ENCODE assay signal across 10 cellular contexts in the genomic region with DNA sequence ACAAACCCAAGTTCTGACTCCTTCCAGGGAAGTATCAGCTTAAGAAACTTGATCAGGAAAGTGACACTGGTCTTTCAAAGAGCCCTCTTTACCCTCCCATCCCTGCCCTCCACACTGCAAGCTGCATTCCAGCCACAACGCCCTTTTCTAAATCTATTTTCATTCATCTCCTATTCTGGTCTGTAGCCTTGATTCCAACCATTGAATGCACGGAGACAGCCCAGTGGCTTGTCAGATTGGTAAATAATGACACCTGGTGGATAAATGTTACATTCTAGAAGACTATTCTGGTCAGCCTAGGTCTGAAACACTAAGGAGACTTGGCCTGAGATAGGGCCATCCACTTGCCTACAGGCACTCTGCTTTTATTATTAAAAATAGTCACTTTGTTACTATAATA. TPM values are rescaled to one million over a fixed set of nuclear protein-coding genes. Genes with fewer than 3 reads are reported as not detected.
A peak's percentile ranks its signal among the peaks of the same experiment; 100 is the strongest.
DNase-seq lines count a peak whose midpoint lies in the region; ATAC-seq and TF ChIP-seq lines count a peak whose summit lies in the region.
"Had no signal": no experiment of that assay in that cellular context is flagged by ENCODE, and none has a peak within 500 bp of the region (broad histone marks: within the 10 kb centered on the region; RNA-seq: fewer than 3 reads in every experiment).

No MANE protein-coding gene starts in this region.

- no peaks in the 10 kb centered on the region for H3K4me1 ChIP-seq in adrenal gland (replicated peaks in 1 of 2)
- H3K4me1 ChIP-seq in uterus = no peaks in the 10 kb centered on the region

- peak; percentile 11 for TF ChIP-seq CTCF in CD14-positive monocyte (IDR thresholded peaks at IDR 0.05)
- TF ChIP-seq CTCF in adrenal gland (IDR thresholded peaks at IDR 0.05) = peak; percentile 18 to 67 (median 48)
- peak; percentile 52 to 81 (median 62) for TF ChIP-seq CTCF in uterus (IDR thresholded peaks at IDR 0.05)

- H3K9me3 ChIP-seq in adrenal gland (replicated peaks in 1 of 3) (no peaks in the 10 kb centered on the region), uterus (no peaks in the 10 kb centered on the region)

- H3K36me3 Mint-ChIP-seq in CD14-positive monocyte = no peaks in the 10 kb centered on the region

- no peaks in the 10 kb centered on the region for H3K4me1 Mint-ChIP-seq in CD14-positive monocyte

- intact Hi-C loops in CD14-positive monocyte (cut with micrococcal nuclease) (no loop called here), adrenal gland (cut with DNase I) (loop anchor here (5.0 kb wide), 1 partner anchor 40 kb away; the partner anchor contains the start of gene ANKRD2 (in 2 of the 2)), uterus (cut with DNase I; ENCODE audit: low total_unique reads) (no loop called here)

- ATAC-seq in HG02970 (IDR thresholded peaks at IDR 0.05; ENCODE audit: low FRiP score, unreplicated experiment) (no peak), GM21737 (IDR thresholded peaks at IDR 0.05; ENCODE audit: unreplicated experiment) (no peak), HG02571 (IDR thresholded peaks at IDR 0.05; ENCODE audit: unreplicated experiment) (no peak)

- H3K27ac ChIP-seq in adrenal gland (no peak overlapping the region), uterus (no peak overlapping the region)
- H3K27ac ChIP-seq: HL-60 had no signal

- TF ChIP-seq POLR2A in adrenal gland (IDR thresholded peaks at IDR 0.05) = no peak
- no peak for TF ChIP-seq POLR2A in uterus (IDR thresholded peaks at IDR 0.05)

- H3K4me3 Mint-ChIP-seq in CD14-positive monocyte = no peak overlapping the region

- H3K36me3 ChIP-seq in adrenal gland (replicated peaks in 1 of 2) (no peaks in the 10 kb centered on the region), uterus (no peaks in the 10 kb centered on the region)

- H3K27me3 ChIP-seq in adrenal gland = no peaks in the 10 kb centered on the region
- H3K27me3 ChIP-seq in uterus = no peaks in the 10 kb centered on the region

- H3K9me3 Mint-ChIP-seq in CD14-positive monocyte = no peaks in the 10 kb centered on the region

- H3K27ac Mint-ChIP-seq in CD14-positive monocyte = no peak overlapping the region

- DNase-seq in CD14-positive monocyte (ENCODE audit: low spot score) = no peak
- peak; percentile 70 for DNase-seq in HT1080 (ENCODE audit: low read depth)
- peak in 5 of 7 donors; percentile 33 to 69 (median 37) for DNase-seq in adrenal gland
- peak; percentile 53 for DNase-seq in iPS DF 4.7 (ENCODE audit: extremely low read depth, low spot score)
- no peak for DNase-seq in uterus

- H3K27me3 Mint-ChIP-seq in CD14-positive monocyte (ENCODE audit: low read depth in 3 of 3) = peaks cover 0 to 2% (median 2%) of the 10 kb centered on the region in 3 donors

- H3K4me3 ChIP-seq in adrenal gland (no peak overlapping the region), uterus (no peak overlapping the region)

- WGBS in adrenal gland, 4 donors = 18 to 35% (median 25%) methylated on average over 2 of the region's 2 CpGs

RNA-seq across cellular contexts. Expression of gene MORN4, which starts 20.9 kb away (rescaled TPM):
- polyA plus RNA-seq in CD14-positive monocyte (not detected), adrenal gland (10 to 100 TPM in 2 of 3 donors, 1 to 10 TPM in 1; 5.1 to 15.0 (median 11.7) TPM)
- total RNA-seq in HT1080 (2014; rRNA removed; shearing (Covaris generic)) = 1.9 and 3.6 TPM in 2 replicates
- polyA plus RNA-seq in HT1080 (2015; cell fraction: cytosol; rRNA removed) = 12.6 and 13.8 TPM in 2 replicates
- polyA plus RNA-seq in HT1080 (2015; cell fraction: nucleus; rRNA removed) = 6.4 and 11.0 TPM in 2 replicates
- total RNA-seq in adrenal gland (10 to 100 TPM in 2 of 8 donors, 1 to 10 TPM in 6; 1.6 to 12.2 (median 8.0) TPM), uterus (10 to 100 TPM in 3 of 4 donors, 1 to 10 TPM in 1; 3.1 to 11.5 (median 10.8) TPM)

RNA-seq across cellular contexts. Expression of gene C10orf62, which starts 22.9 kb away (rescaled TPM):
- polyA plus RNA-seq in CD14-positive monocyte = not detected
- total RNA-seq in HT1080 (2014; rRNA removed; shearing (Covaris generic)) = not detected in 2 replicates
- not detected in 2 replicates for polyA plus RNA-seq in HT1080 (2015; cell fraction: cytosol; rRNA removed)
- 0.46 TPM in 1 of 2 replicates, not detected in the other for polyA plus RNA-seq in HT1080 (2015; cell fraction: nucleus; rRNA removed)
- 1 to 10 TPM in 3 of 8 donors, under 1 TPM in 2, not detected in 3; 0.47 to 2.3 (median 1.1) TPM for total RNA-seq in adrenal gland
- polyA plus RNA-seq in adrenal gland = 1 to 10 TPM in 1 of 3 donors, under 1 TPM in 2; 0.26 to 1.3 (median 0.44) TPM
- not detected for total RNA-seq in uterus
- polyA plus RNA-seq: thymus had no signal

RNA-seq across cellular contexts. Expression of gene PI4K2A, which starts 28.1 kb away (rescaled TPM):
- polyA plus RNA-seq in CD14-positive monocyte = 1 to 10 TPM; 5.8 to 6.7 TPM
- 19.8 and 20.5 TPM in 2 replicates for total RNA-seq in HT1080 (2014; rRNA removed; shearing (Covaris generic))
- polyA plus RNA-seq in HT1080 (2015; cell fraction: cytosol; rRNA removed) = 17.1 and 18.3 TPM in 2 replicates
- 16.7 and 19.4 TPM in 2 replicates for polyA plus RNA-seq in HT1080 (2015; cell fraction: nucleus; rRNA removed)
- 10 to 100 TPM; 30.0 to 70.8 (median 42.7) TPM for total RNA-seq in adrenal gland
- 10 to 100 TPM; 17.8 to 69.8 (median 18.2) TPM for polyA plus RNA-seq in adrenal gland
- 10 to 100 TPM in 3 of 4 donors, 1 to 10 TPM in 1; 5.6 to 14.7 (median 11.9) TPM for total RNA-seq in uterus

RNA-seq across cellular contexts. Expression of gene HOGA1, which starts 28.2 kb away (rescaled TPM):
- polyA plus RNA-seq in CD14-positive monocyte (not detected), adrenal gland (10 to 100 TPM in 2 of 3 donors, 1 to 10 TPM in 1; 3.2 to 13.6 (median 12.1) TPM)
- 0.53 TPM in 1 of 2 replicates, not detected in the other for total RNA-seq in HT1080 (2014; rRNA removed; shearing (Covaris generic))
- 0.16 and 0.72 TPM in 2 replicates for polyA plus RNA-seq in HT1080 (2015; cell fraction: cytosol; rRNA removed)
- 1.2 and 2.0 TPM in 2 replicates for polyA plus RNA-seq in HT1080 (2015; cell fraction: nucleus; rRNA removed)
- total RNA-seq in adrenal gland (10 to 100 TPM in 6 of 8 donors, 1 to 10 TPM in 2; 8.0 to 30.8 (median 16.2) TPM), uterus (1 to 10 TPM in 2 of 4 donors, under 1 TPM in 2; 0.26 to 2.5 (median 0.97) TPM)

RNA-seq across cellular contexts. Expression of gene ANKRD2, which starts 39.8 kb away (rescaled TPM):
- not detected for polyA plus RNA-seq in CD14-positive monocyte
- total RNA-seq in HT1080 (2014; rRNA removed; shearing (Covaris generic)) = not detected in 2 replicates
- 0.05 TPM in 1 of 2 replicates, not detected in the other for polyA plus RNA-seq in HT1080 (2015; cell fraction: cytosol; rRNA removed)
- polyA plus RNA-seq in HT1080 (2015; cell fraction: nucleus; rRNA removed) = 0.13 TPM in 1 of 2 replicates, not detected in the other
- total RNA-seq in adrenal gland = 1 to 10 TPM in 5 of 8 donors, under 1 TPM in 1, not detected in 2; 0.84 to 2.9 (median 2.5) TPM
- under 1 TPM; 0.24 to 0.81 (median 0.72) TPM for polyA plus RNA-seq in adrenal gland
- under 1 TPM in 2 of 4 donors, not detected in 2; 0.43 to 0.48 TPM for total RNA-seq in uterus

Comparison
In these comparisons a context has a peak if more than half of its experiments do, and no peak if none do; other contexts are left out.
1. DNase-seq: peak in HT1080 (single experiment), adrenal gland (5 of 7) and iPS DF 4.7 (single experiment); none in CD14-positive monocyte (single experiment) and uterus (0 of 2).
2. CTCF ChIP-seq: peak in every context shown above with its lines; median percentile 62 in uterus; 48 in adrenal gland; 11 in CD14-positive monocyte.
3. intact Hi-C loops: an anchor here in adrenal gland (5.0 kb wide); none called in CD14-positive monocyte and uterus.